In genomic region chr22:22418957-22419356, GRCh38 we compare ENCODE assay signal across 33 cellular contexts.
DNase-seq lines count a peak whose midpoint lies in the region; ATAC-seq, FAIRE-seq and TF ChIP-seq lines count a peak whose summit lies in the region.
"Had no signal": no experiment of that assay in that cellular context is flagged by ENCODE, and none has a peak within 500 bp of the region (broad histone marks: within the 10 kb centered on the region; RNA-seq: fewer than 3 reads in every experiment).

No MANE protein-coding gene starts in this region.

- no peak for ATAC-seq in K562
- ATAC-seq: A549; CD8-positive, alpha-beta T cell had no signal

- TF ChIP-seq CTCF in K562 (IDR thresholded peaks at IDR 0.05 in 2 of 3, conservative IDR thresholded peaks at IDR 0.05 in 1 of 3; ENCODE audit: insufficient read depth in 2 of 3, low read depth in 1 of 3, low read length in 3 of 3) = no peak

- H3K36me3 Mint-ChIP-seq in activated naive CD4-positive, alpha-beta T cell treated with anti-CD3 and anti-CD28 coated beads, Interleukin-2, amount 50 U/mL, for 24 hours = no peaks in the 10 kb centered on the region
- H3K36me3 Mint-ChIP-seq: CD14-positive monocyte; CD4-positive, alpha-beta memory T cell; CD4-positive, CD25-positive, alpha-beta regulatory T cell; CD8-positive, alpha-beta memory T cell; CD8-positive, alpha-beta T cell had no signal

- WGBS in K562 (ENCODE audit: insufficient coverage, low coverage, missing lambda C conversion rate) = under 1% methylated on average over 2 of the region's 2 CpGs

- no peaks in the 10 kb centered on the region for H3K36me3 ChIP-seq in K562 (ENCODE audit: control insufficient read depth, insufficient read depth, low read length)
- H3K36me3 ChIP-seq: BE2C; BLaER1; BLaER1 treated with 17β-estradiol and CSF1 and Interleukin-3, amounts not matched to agents 10 nM and 100 nM had no signal

- POLR2A ChIA-PET in K562 (lab: Yijun Ruan, JAX) = interaction anchor here (0.7 to 1.5 kb wide), 4 partner anchors 12 to 224 kb away, joined by 3 to 5 read pairs (median 4); no protein-coding TSS in a partner anchor

- no peak for DNase-seq in activated naive CD4-positive, alpha-beta T cell treated with Interleukin-2 at 50 U/mL for 16 hours
- no peak for DNase-seq in K562 (ENCODE audit: extremely low read depth in 1 of 4, low spot score in 3 of 4)
- no peak for DNase-seq in DMS114 treated with DMSO at 0.1 percent for 48 hours (lab: John Stamatoyannopoulos, UW; ENCODE audit: unreplicated experiment)
- DNase-seq: 8988T; ACHN; AML-193; BE2C; C1 segment of cervical spinal cord; Caco-2; Calu3; CD4-positive, alpha-beta memory T cell; CD4-positive, alpha-beta T cell; CD4-positive, CD25-positive, alpha-beta regulatory T cell; CD8-positive, alpha-beta memory T cell; CD8-positive, alpha-beta T cell; COR-L47; DMS 273 treated with DMSO at 0.1 percent for 48 hours; DMS153; DMS53; DMS79; DMS79 treated with DMSO at 0.1 percent for 48 hours; DND-41; EL had no signal

- no peaks in the 10 kb centered on the region for H3K4me1 Mint-ChIP-seq in activated naive CD4-positive, alpha-beta T cell treated with anti-CD3 and anti-CD28 coated beads, Interleukin-2, amount 50 U/mL, for 24 hours
- H3K4me1 Mint-ChIP-seq: CD14-positive monocyte; CD4-positive, alpha-beta memory T cell; CD8-positive, alpha-beta memory T cell had no signal

- no peaks in the 10 kb centered on the region for H3K4me1 ChIP-seq in K562 (replicated peaks in 1 of 2; ENCODE audit: control insufficient read depth in 2 of 2, insufficient read depth in 2 of 2, low read length in 2 of 2)
- H3K4me1 ChIP-seq: A549, BE2C, Caco-2 had no signal

- H3K79me2 ChIP-seq in K562 (ENCODE audit: control insufficient read depth, insufficient read depth, low read length) = no peaks in the 10 kb centered on the region

- H3K9me3 ChIP-seq in K562 (replicated peaks; ENCODE audit: control insufficient read depth, insufficient read depth, low read depth, low read length) = no peaks in the 10 kb centered on the region
- H3K9me3 ChIP-seq: A549, BE2C, BLaER1, Caco-2 had no signal

- peaks cover 36% of the 10 kb centered on the region for H3K27me3 Mint-ChIP-seq in activated naive CD4-positive, alpha-beta T cell treated with anti-CD3 and anti-CD28 coated beads, Interleukin-2, amount 50 U/mL, for 24 hours

- peaks cover 32 to 33% of the 10 kb centered on the region in 2 experiments for H3K27me3 ChIP-seq in K562 (ENCODE audit: control insufficient read depth in 2 of 2, insufficient read depth in 2 of 2, low read length in 2 of 2)
- H3K27me3 ChIP-seq: BLaER1; BLaER1 treated with 17β-estradiol and CSF1 and Interleukin-3, amounts not matched to agents 10 nM and 100 nM had no signal

- H3K9me3 Mint-ChIP-seq in activated naive CD4-positive, alpha-beta T cell treated with anti-CD3 and anti-CD28 coated beads, Interleukin-2, amount 50 U/mL, for 24 hours = no peaks in the 10 kb centered on the region
- H3K9me3 Mint-ChIP-seq: CD4-positive, alpha-beta memory T cell; CD4-positive, alpha-beta T cell; CD8-positive, alpha-beta memory T cell; CD8-positive, alpha-beta T cell had no signal

- FAIRE-seq in K562 (lab: Jason Lieb, UNC) = no peak
- FAIRE-seq: A204.1, A549, D721Med had no signal

- in situ Hi-C loops in K562 (cut with MboI) = no loop called here

- no peak overlapping the region for H3K4me2 ChIP-seq in K562 (ENCODE audit: insufficient read depth, low read length)
- H3K4me2 ChIP-seq: A549; BLaER1; BLaER1 treated with 17β-estradiol and CSF1 and Interleukin-3, amounts not matched to agents 10 nM and 100 nM had no signal

- H3K4me3 ChIP-seq in K562 = no peak overlapping the region
- H3K4me3 ChIP-seq: A549; BLaER1; BLaER1 treated with 17β-estradiol and CSF1 and Interleukin-3, amounts not matched to agents 10 nM and 100 nM had no signal

- peak overlapping the region; percentile 24 for H3K27ac Mint-ChIP-seq in activated naive CD4-positive, alpha-beta T cell treated with anti-CD3 and anti-CD28 coated beads, Interleukin-2, amount 50 U/mL, for 24 hours
- H3K27ac Mint-ChIP-seq: B cell; CD14-positive monocyte; CD4-positive, alpha-beta memory T cell; CD4-positive, alpha-beta T cell; CD4-positive, CD25-positive, alpha-beta regulatory T cell; CD8-positive, alpha-beta memory T cell; CD8-positive, alpha-beta T cell had no signal

- BruUV-seq in K562 (replicated peaks; lab: Mats Ljungman, UMichigan) = no TSS peak

- H3K9ac ChIP-seq in K562 (ENCODE audit: insufficient read depth in 1 of 2, low read depth in 2 of 2, low read length in 2 of 2) = no peak overlapping the region
- H3K9ac ChIP-seq: BLaER1; BLaER1 treated with 17β-estradiol and CSF1 and Interleukin-3, amounts not matched to agents 10 nM and 100 nM had no signal

- CTCF ChIA-PET in K562 (lab: Yijun Ruan, JAX; ENCODE audit: low intra/inter-chr PET ratio) = no interaction called here

- no peak for TF ChIP-seq POLR2A in K562 (conservative IDR thresholded peaks at IDR 0.05)

- H3K27ac ChIP-seq in K562 (ENCODE audit: extremely low read depth, low read depth, low read length) = no peak overlapping the region
- H3K27ac ChIP-seq: 22Rv1; A549; BLaER1; BLaER1 treated with 17β-estradiol and CSF1 and Interleukin-3, amounts not matched to agents 10 nM and 100 nM; C4-2B had no signal

- peaks cover 3% of the 10 kb centered on the region for H3K9me1 ChIP-seq in K562 (ENCODE audit: control insufficient read depth, insufficient read depth, low read length)

- no peak overlapping the region for H3K4me3 Mint-ChIP-seq in activated naive CD4-positive, alpha-beta T cell treated with anti-CD3 and anti-CD28 coated beads, Interleukin-2, amount 50 U/mL, for 24 hours
- H3K4me3 Mint-ChIP-seq: B cell; CD4-positive, alpha-beta memory T cell; CD4-positive, alpha-beta T cell; CD4-positive, CD25-positive, alpha-beta regulatory T cell; CD8-positive, alpha-beta memory T cell; CD8-positive, alpha-beta T cell had no signal

- no peak overlapping the region for H2AFZ ChIP-seq in K562 (ENCODE audit: low read depth, low read length)

- intact Hi-C loops in K562 (cut with micrococcal nuclease) = no loop called here

- no peak for TF ChIP-seq RAD21 in K562 (CRISPR knock-in tag; conservative IDR thresholded peaks at IDR 0.05 in 1 of 2, IDR thresholded peaks at IDR 0.05 in 1 of 2)

- TF ChIP-seq EP300 in K562 (IDR thresholded peaks at IDR 0.05; ENCODE audit: low read length) = no peak

- peaks cover 5% of the 10 kb centered on the region; the same call in 1 of the 2 replicates for H4K20me1 ChIP-seq in K562 (replicated peaks; ENCODE audit: control insufficient read depth, insufficient read depth, low read length)
- H4K20me1 ChIP-seq: BLaER1; BLaER1 treated with 17β-estradiol and CSF1 and Interleukin-3, amounts not matched to agents 10 nM and 100 nM had no signal

TF ChIP-seq in K562, 482 proteins besides CTCF, POLR2A, EP300 and RAD21:
- TF ChIP-seq PPARD (CRISPR knock-in tag; IDR thresholded peaks at IDR 0.05) (peak; percentile 55; the same call in 1 of the 2 replicates), ZNF140 (CRISPR knock-in tag; IDR thresholded peaks at IDR 0.05) (0 out of 2 replicates have a peak, but pooled peaks have one; percentile 24), ZNF696 (CRISPR knock-in tag; conservative IDR thresholded peaks at IDR 0.05) (0 out of 2 replicates have a peak, but pooled peaks have one; percentile 61), EGR1 (conservative IDR thresholded peaks at IDR 0.05) (no peak), ELF4 (CRISPR knock-in tag; IDR thresholded peaks at IDR 0.05) (peak; percentile 68; the same call in 1 of the 2 replicates), ZFP1 (CRISPR knock-in tag; IDR thresholded peaks at IDR 0.05) (0 out of 2 replicates have a peak, but pooled peaks have one; percentile 9), MLX (CRISPR knock-in tag; conservative IDR thresholded peaks at IDR 0.05) (0 out of 4 replicates have a peak, but pooled peaks of 1 of the 2 experiments have one; percentile 46), HINFP (tag; conservative IDR thresholded peaks at IDR 0.05; ENCODE audit: low read depth) (no peak), CTBP1 (IDR thresholded peaks at IDR 0.05; ENCODE audit: borderline replicate concordance) (no peak)
TF ChIP-seq in K562: peak in this region for 6.
